In the genomic region with DNA sequence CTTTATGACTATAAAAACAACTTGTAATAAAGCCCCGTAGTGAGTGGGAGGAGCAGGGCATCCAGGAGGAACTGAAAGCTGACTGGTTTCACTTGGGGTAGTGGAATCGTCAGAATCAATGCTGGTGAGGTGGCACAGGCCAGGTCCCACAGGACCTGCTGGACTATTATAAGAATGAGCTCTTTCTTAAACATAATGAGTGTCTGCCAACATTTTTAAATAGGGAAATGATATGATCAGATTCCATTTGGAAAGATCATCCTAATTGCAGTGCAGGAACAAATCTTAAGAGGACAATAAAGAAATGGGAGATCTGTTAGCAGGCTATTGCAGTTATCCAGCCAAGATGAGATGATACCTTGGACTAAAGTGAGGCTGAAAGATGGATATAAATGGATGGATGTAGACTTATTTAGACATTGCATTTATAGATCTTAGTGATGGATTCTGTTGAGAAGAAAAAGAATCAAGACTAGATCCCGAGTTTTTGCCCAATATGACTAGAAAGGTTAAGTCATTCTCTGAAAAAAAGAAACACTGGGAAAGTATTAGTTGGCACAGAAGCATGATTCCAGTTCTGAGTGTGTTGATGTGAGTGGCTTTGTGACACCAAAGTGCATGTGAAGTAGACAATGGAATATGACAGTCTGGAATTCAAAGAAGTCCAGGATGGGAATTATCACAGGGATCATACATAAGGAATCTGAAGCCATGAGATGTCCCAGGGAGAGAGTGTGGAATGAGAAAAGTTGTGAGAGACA, we compare ENCODE assay signal across 8 cellular contexts.
DNase-seq lines count a peak whose midpoint lies in the region; ATAC-seq and TF ChIP-seq lines count a peak whose summit lies in the region.

No MANE protein-coding gene starts in this region.

- intact Hi-C loops in A673 (cut with micrococcal nuclease; ENCODE audit: unreplicated experiment) = no loop called here

- peak; percentile 97 for ATAC-seq in HG02981 (IDR thresholded peaks at IDR 0.05; ENCODE audit: unreplicated experiment)

- no peak for TF ChIP-seq CTCF in A673 (conservative IDR thresholded peaks at IDR 0.05; ENCODE audit: low read depth, low read length)

- H3K9me3 ChIP-seq in A673 (ENCODE audit: low read depth, low read length, poor library complexity, severe bottlenecking) = peaks cover 14% of the 10 kb centered on the region

- no peak overlapping the region for H3K27ac ChIP-seq in A673 (ENCODE audit: low read depth, low read length, poor library complexity, severe bottlenecking)

- no peaks in the 10 kb centered on the region for H3K27me3 ChIP-seq in A673 (replicated peaks; ENCODE audit: insufficient read depth, low read depth, low read length, poor library complexity)

- no peak overlapping the region for H3K4me3 ChIP-seq in A673 (ENCODE audit: low read depth, low read length, poor library complexity, severe bottlenecking)

- CTCF ChIA-PET in A673 (lab: Charles Lee) = no interaction called here

- BruUV-seq in A673 (replicated peaks; lab: Mats Ljungman, UMichigan) = no TSS peak

- DNase-seq in stimulated activated CD4-positive, alpha-beta T cell treated with anti-CD3 and anti-CD28 coated beads, Interleukin-15, amount 100 ng/mL, for 24 hours = peak; percentile 52
- no peak for DNase-seq in stimulated activated CD4-positive, alpha-beta T cell treated with anti-CD3 and anti-CD28 coated beads, Interleukin-12 subunit alpha, Interleukin-12 subunit beta, amount 100 ng/mL, for 4 hours
- DNase-seq in SK-MEL-5 (ENCODE audit: low read depth, low spot score) (peak; percentile 26), ACHN (no peak), HK-2 (ENCODE audit: unreplicated experiment) (no peak), A673 (ENCODE audit: low spot score) (no peak)
- DNase-seq in stimulated activated CD8-positive, alpha-beta memory T cell treated with anti-CD3 and anti-CD28 coated beads, Interleukin-4, amount 100 ng/mL, for 48 hours = peak; percentile 48

- no peaks in the 10 kb centered on the region for H3K36me3 ChIP-seq in A673 (ENCODE audit: insufficient read depth, low read length, poor library complexity, severe bottlenecking)

- in situ Hi-C loops in SK-MEL-5 (cut with HindIII; ENCODE audit: low pct_unique_long_range_greater_than_20kb, low sequenced_read_pairs) (no loop called here), ACHN (cut with HindIII; ENCODE audit: low pct_ligation_motif_present, low pct_unique_long_range_greater_than_20kb, low sequenced_read_pairs) (no loop called here)

- H3K4me1 ChIP-seq in A673 (ENCODE audit: insufficient read depth, low read length, poor library complexity, severe bottlenecking) = peaks cover 6% of the 10 kb centered on the region

- POLR2A ChIA-PET in A673 (lab: Charles Lee; ENCODE audit: low non-redundant PET) = no interaction called here

Comparison
In these comparisons a context has a peak if more than half of its experiments do, and no peak if none do; other contexts are left out.
1. DNase-seq: peak in stimulated activated CD4-positive, alpha-beta T cell treated with anti-CD3 and anti-CD28 coated beads, Interleukin-15, amount 100 ng/mL, for 24 hours (single experiment), SK-MEL-5 (single experiment) and stimulated activated CD8-positive, alpha-beta memory T cell treated with anti-CD3 and anti-CD28 coated beads, Interleukin-4, amount 100 ng/mL, for 48 hours (single experiment); none in stimulated activated CD4-positive, alpha-beta T cell treated with anti-CD3 and anti-CD28 coated beads, Interleukin-12 subunit alpha, Interleukin-12 subunit beta, amount 100 ng/mL, for 4 hours (single experiment), ACHN (single experiment), HK-2 (single experiment) and A673 (single experiment).